1 cellular context compared by ENCODE assay signal in the genomic region with DNA sequence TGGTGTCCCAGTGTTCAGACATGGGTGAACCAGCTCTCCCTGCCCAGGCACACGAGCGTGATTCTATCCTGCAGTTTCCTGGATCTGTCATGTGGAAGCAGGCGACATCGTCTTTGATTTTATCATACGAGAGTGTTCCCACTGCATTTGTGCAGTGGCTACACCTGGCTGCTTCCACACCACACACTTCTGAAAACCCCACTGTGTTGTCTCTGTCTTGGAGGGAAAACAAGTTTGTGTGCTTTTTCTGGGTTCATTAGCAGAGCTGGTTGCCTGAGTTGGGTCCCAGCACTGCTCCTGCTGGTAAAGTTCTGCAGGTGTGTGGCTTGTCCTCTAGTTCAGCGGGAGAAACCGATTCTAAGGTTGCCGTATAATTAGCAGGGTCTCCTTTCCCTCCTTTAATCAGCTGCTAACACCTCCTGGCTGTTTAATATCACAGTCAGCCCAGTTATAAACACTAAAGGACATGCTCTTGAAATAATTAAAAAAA.
TF ChIP-seq lines count a peak whose summit lies in the region.

No MANE protein-coding gene starts in this region.

TF ChIP-seq in HepG2, 621 proteins besides CTCF, POLR2A, EP300 and RAD21:
- TF ChIP-seq, protein P1, sequence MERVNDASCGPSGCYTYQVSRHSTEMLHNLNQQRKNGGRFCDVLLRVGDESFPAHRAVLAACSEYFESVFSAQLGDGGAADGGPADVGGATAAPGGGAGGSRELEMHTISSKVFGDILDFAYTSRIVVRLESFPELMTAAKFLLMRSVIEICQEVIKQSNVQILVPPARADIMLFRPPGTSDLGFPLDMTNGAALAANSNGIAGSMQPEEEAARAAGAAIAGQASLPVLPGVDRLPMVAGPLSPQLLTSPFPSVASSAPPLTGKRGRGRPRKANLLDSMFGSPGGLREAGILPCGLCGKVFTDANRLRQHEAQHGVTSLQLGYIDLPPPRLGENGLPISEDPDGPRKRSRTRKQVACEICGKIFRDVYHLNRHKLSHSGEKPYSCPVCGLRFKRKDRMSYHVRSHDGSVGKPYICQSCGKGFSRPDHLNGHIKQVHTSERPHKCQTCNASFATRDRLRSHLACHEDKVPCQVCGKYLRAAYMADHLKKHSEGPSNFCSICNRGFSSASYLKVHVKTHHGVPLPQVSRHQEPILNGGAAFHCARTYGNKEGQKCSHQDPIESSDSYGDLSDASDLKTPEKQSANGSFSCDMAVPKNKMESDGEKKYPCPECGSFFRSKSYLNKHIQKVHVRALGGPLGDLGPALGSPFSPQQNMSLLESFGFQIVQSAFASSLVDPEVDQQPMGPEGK (CRISPR knock-in tag; IDR thresholded peaks at IDR 0.05) = no peak
- TF ChIP-seq EZH2 (conservative IDR thresholded peaks at IDR 0.05; ENCODE audit: low read depth, low read length) (peak; percentile 60; the same call in 1 of the 2 replicates), NFIC (IDR thresholded peaks at IDR 0.05; ENCODE audit: low read length) (no peak)
